ENCODE assay signal across 1 cellular context in genomic region chr16:67914758-67915622, GRCh38.
A peak's percentile ranks its signal among the peaks of the same experiment; 100 is the strongest.
TF ChIP-seq lines count a peak whose summit lies in the region.

No MANE protein-coding gene starts in this region.

TF ChIP-seq in SK-N-SH, 30 proteins besides CTCF, POLR2A, EP300 and RAD21 (continued from another document):
- TF ChIP-seq REST (IDR thresholded peaks at IDR 0.05; ENCODE audit: low read depth, low read length) (no peak), CHD2 (IDR thresholded peaks at IDR 0.05; ENCODE audit: low read length, partially characterized antibody) (peak; percentile 64), NRF1 (IDR thresholded peaks at IDR 0.05; ENCODE audit: low read depth, low read length) (no peak), FOSL2 (IDR thresholded peaks at IDR 0.05; ENCODE audit: borderline replicate concordance, low read depth) (no peak), RCOR1 (IDR thresholded peaks at IDR 0.05; ENCODE audit: low read length) (peak; percentile 90), RFX5 (IDR thresholded peaks at IDR 0.05; ENCODE audit: low read length) (no peak), IRF3 (IDR thresholded peaks at IDR 0.05; ENCODE audit: low read depth, low read length) (no peak)
